16 cellular contexts compared by ENCODE assay signal in genomic region chr2:191263050-191263449, GRCh38. TPM values are rescaled to one million over a fixed set of nuclear protein-coding genes. Genes with fewer than 3 reads are reported as not detected.
DNase-seq lines count a peak whose midpoint lies in the region; ATAC-seq and TF ChIP-seq lines count a peak whose summit lies in the region.
"Had no signal": no experiment of that assay in that cellular context is flagged by ENCODE, and none has a peak within 500 bp of the region (broad histone marks: within the 10 kb centered on the region; RNA-seq: fewer than 3 reads in every experiment).

No MANE protein-coding gene starts in this region.

- no peaks in the 10 kb centered on the region for H3K9me3 ChIP-seq in RWPE2 (ENCODE audit: severe bottlenecking)
- no peaks in the 10 kb centered on the region for H3K9me3 ChIP-seq in thoracic aorta
- H3K9me3 ChIP-seq in BE2C = no peaks in the 10 kb centered on the region
- H3K9me3 ChIP-seq: HAP-1, Peyer's patch, suprapubic skin had no signal

- H3K27me3 ChIP-seq in RWPE2 (ENCODE audit: insufficient read depth, poor library complexity, severe bottlenecking) (no peaks in the 10 kb centered on the region), thoracic aorta (replicated peaks; ENCODE audit: insufficient read depth) (no peaks in the 10 kb centered on the region), BE2C (no peaks in the 10 kb centered on the region)
- H3K27me3 ChIP-seq: BLaER1, Peyer's patch, suprapubic skin had no signal

- H3K4me1 ChIP-seq in RWPE2 (ENCODE audit: insufficient read depth, poor library complexity, severe bottlenecking) = peaks cover 51% of the 10 kb centered on the region
- peaks cover 33 to 61% of the 10 kb centered on the region in 2 donors for H3K4me1 ChIP-seq in thoracic aorta (ENCODE audit: control insufficient read depth in 1 of 2, low read depth in 2 of 2)
- H3K4me1 ChIP-seq in BE2C = peaks cover 3% of the 10 kb centered on the region
- H3K4me1 ChIP-seq: BLaER1, HAP-1, Peyer's patch had no signal

- H3K36me3 ChIP-seq in RWPE2 (ENCODE audit: low read depth) (no peaks in the 10 kb centered on the region; the same call in 1 of the 2 replicates), thoracic aorta (no peaks in the 10 kb centered on the region), BE2C (no peaks in the 10 kb centered on the region; the same call in 1 of the 2 replicates)
- H3K36me3 ChIP-seq: HAP-1, Peyer's patch, suprapubic skin had no signal

- H3K4me3 ChIP-seq in RWPE2 (ENCODE audit: severe bottlenecking) (no peak overlapping the region), choroid plexus epithelial cell (ENCODE audit: low read depth, low read length) (no peak overlapping the region), thoracic aorta (no peak overlapping the region), BE2C (ENCODE audit: low read depth, low read length) (no peak overlapping the region)
- H3K4me3 ChIP-seq: BLaER1, HAP-1, suprapubic skin had no signal

- TF ChIP-seq CTCF in RWPE2 (IDR thresholded peaks at IDR 0.05; ENCODE audit: poor library complexity, severe bottlenecking) (no peak), choroid plexus epithelial cell (conservative IDR thresholded peaks at IDR 0.05; ENCODE audit: low read depth, low read length) (no peak), thoracic aorta (IDR thresholded peaks at IDR 0.05) (no peak), BE2C (IDR thresholded peaks at IDR 0.05; ENCODE audit: low read depth, low read length) (no peak)

- ATAC-seq in RWPE2 (ENCODE audit: low read depth) = peak; percentile 20; the same call in 2 of the 3 replicates
- peak; percentile 70 for ATAC-seq in left lobe of liver
- ATAC-seq in thoracic aorta (ENCODE audit: insufficient number of reproducible peaks, low FRiP score, low read depth) = no peak

- no peak for DNase-seq in RWPE2 (ENCODE audit: low spot score)
- DNase-seq in choroid plexus epithelial cell (ENCODE audit: low read depth) = peak; percentile 35
- DNase-seq in left lobe of liver (ENCODE audit: low spot score) = no peak
- DNase-seq in thoracic aorta (ENCODE audit: low spot score) = no peak
- no peak for DNase-seq in BE2C
- no peak for DNase-seq in SKM-1 treated with dmso at 0.1 percent for 144 hours (lab: John Stamatoyannopoulos, UW; ENCODE audit: unreplicated experiment)
- DNase-seq in NOMO-1 treated with dmso at 0.1 percent for 144 hours (lab: John Stamatoyannopoulos, UW; ENCODE audit: unreplicated experiment) = no peak
- DNase-seq: activated naive CD4-positive, alpha-beta T cell treated with anti-CD3 and anti-CD28 coated beads, Interleukin-2, amount 50 U/mL, for 16 hours; activated T-cell treated with anti-CD3 and anti-CD28 coated beads for 4 hours; NCI-H1105 treated with DMSO at 0.1 percent for 48 hours; Peyer's patch; stimulated activated CD4-positive, alpha-beta T cell treated with anti-CD3 and anti-CD28 coated beads, Interleukin-2, amount 100 ng/mL, for 48 hours; SW 1271 had no signal

- H3K27ac ChIP-seq in RWPE2 (ENCODE audit: poor library complexity, severe bottlenecking) (peak overlapping the region; percentile 24), thoracic aorta (peak overlapping the region; percentile 18 to 24)
- H3K27ac ChIP-seq: BLaER1, Peyer's patch, suprapubic skin had no signal

RNA-seq across cellular contexts. Expression of gene MYO1B, which starts 17.8 kb away (rescaled TPM):
- 195 TPM for total RNA-seq in left lobe of liver
- total RNA-seq in thoracic aorta = 10 to 100 TPM; 74.7 to 79.4 TPM
- 86.7 TPM for polyA plus RNA-seq in BE2C (2012; ENCODE audit: insufficient read depth, insufficient read length, low read depth)
